25 cellular contexts compared by ENCODE assay signal in the genomic region with DNA sequence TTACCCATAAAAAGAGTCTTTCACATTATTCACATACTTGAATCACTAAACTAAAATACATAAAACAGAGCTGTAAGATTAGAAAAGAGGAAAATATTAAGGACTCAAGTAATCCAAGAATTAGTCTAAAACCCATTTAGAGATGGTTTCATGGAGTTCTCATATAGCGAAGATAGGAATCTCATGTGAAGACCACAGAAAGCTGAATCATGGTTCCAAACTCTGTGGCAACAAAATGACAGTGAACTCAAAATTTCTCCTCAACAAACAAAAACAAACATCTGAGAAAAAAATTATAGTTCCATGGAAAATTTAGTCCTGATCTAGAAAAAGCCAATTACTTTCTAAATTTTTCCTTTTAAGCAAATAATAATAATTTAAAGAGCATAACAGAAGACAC. TPM values are rescaled to one million over a fixed set of nuclear protein-coding genes. Genes with fewer than 3 reads are reported as not detected.
DNase-seq lines count a peak whose midpoint lies in the region; ATAC-seq and TF ChIP-seq lines count a peak whose summit lies in the region.
"Had no signal": no experiment of that assay in that cellular context is flagged by ENCODE, and none has a peak within 500 bp of the region (broad histone marks: within the 10 kb centered on the region; RNA-seq: fewer than 3 reads in every experiment).

No MANE protein-coding gene starts in this region.

- no peak overlapping the region for H3K27ac ChIP-seq in Peyer's patch
- H3K27ac ChIP-seq: brain microvascular endothelial cell, parathyroid adenoma, right lobe of liver, testis, VCaP had no signal

- no peaks in the 10 kb centered on the region for H3K27me3 Mint-ChIP-seq in stimulated activated naive CD8-positive, alpha-beta T cell treated with anti-CD3 and anti-CD28 coated beads, Interleukin-15, Interleukin-2, amounts not matched to agents 100 ng/mL and 50 ng/mL, for 24 hours
- H3K27me3 Mint-ChIP-seq in activated T-helper 17 cell treated with anti-CD3 and anti-CD28 coated beads, Interleukin-2, amount 50 U/mL, for 72 hours: no peaks in the 10 kb centered on the region
- no peaks in the 10 kb centered on the region for H3K27me3 Mint-ChIP-seq in osteocyte (ENCODE audit: unreplicated experiment)
- H3K27me3 Mint-ChIP-seq: activated naive CD8-positive, alpha-beta T cell; IgD-negative memory B cell had no signal

- no peaks in the 10 kb centered on the region for H3K9me3 ChIP-seq in Peyer's patch
- H3K9me3 ChIP-seq: right lobe of liver, testis had no signal

- no peak overlapping the region for H3K4me3 Mint-ChIP-seq in stimulated activated naive CD8-positive, alpha-beta T cell treated with anti-CD3 and anti-CD28 coated beads, Interleukin-15, Interleukin-2, amounts not matched to agents 100 ng/mL and 50 ng/mL, for 24 hours
- H3K4me3 Mint-ChIP-seq in activated T-helper 17 cell treated with anti-CD3 and anti-CD28 coated beads, Interleukin-2, amount 50 U/mL, for 72 hours: no peak overlapping the region
- no peak overlapping the region for H3K4me3 Mint-ChIP-seq in osteocyte (ENCODE audit: unreplicated experiment)
- H3K4me3 Mint-ChIP-seq: activated naive CD8-positive, alpha-beta T cell; natural killer cell had no signal

- peaks cover 0 to 93% (median 0%) of the 10 kb centered on the region in 3 donors for H3K36me3 ChIP-seq in Peyer's patch

- H3K36me3 Mint-ChIP-seq in stimulated activated naive CD8-positive, alpha-beta T cell treated with anti-CD3 and anti-CD28 coated beads, Interleukin-15, Interleukin-2, amounts not matched to agents 100 ng/mL and 50 ng/mL, for 24 hours (ENCODE audit: low read depth): peaks cover 73% of the 10 kb centered on the region
- H3K36me3 Mint-ChIP-seq in activated T-helper 17 cell treated with anti-CD3 and anti-CD28 coated beads, Interleukin-2, amount 50 U/mL, for 72 hours (ENCODE audit: low read depth): peaks cover 99% of the 10 kb centered on the region
- peaks cover 37% of the 10 kb centered on the region for H3K36me3 Mint-ChIP-seq in osteocyte (ENCODE audit: unreplicated experiment)
- H3K36me3 Mint-ChIP-seq: activated naive CD8-positive, alpha-beta T cell had no signal

- H3K27me3 ChIP-seq in Peyer's patch: no peaks in the 10 kb centered on the region
- H3K27me3 ChIP-seq: brain microvascular endothelial cell, right lobe of liver, testis had no signal

- ATAC-seq in stimulated activated naive CD8-positive, alpha-beta T cell treated with anti-CD3 and anti-CD28 coated beads, Interleukin-15, Interleukin-2, amounts not matched to agents 100 U/mL and 50 U/mL, for 24 hours: no peak
- no peak for ATAC-seq in activated T-helper 17 cell treated with anti-CD3 and anti-CD28 coated beads, Interleukin-2, amount 50 U/mL, for 72 hours (replicated peaks)
- ATAC-seq in HG03108 (IDR thresholded peaks at IDR 0.05; ENCODE audit: unreplicated experiment): no peak
- no peak for ATAC-seq in HG03378 (IDR thresholded peaks at IDR 0.05; ENCODE audit: unreplicated experiment)
- ATAC-seq: natural killer cell, right lobe of liver had no signal

- H3K9me3 Mint-ChIP-seq in stimulated activated naive CD8-positive, alpha-beta T cell treated with anti-CD3 and anti-CD28 coated beads, Interleukin-15, Interleukin-2, amounts not matched to agents 100 ng/mL and 50 ng/mL, for 24 hours: no peaks in the 10 kb centered on the region
- no peaks in the 10 kb centered on the region for H3K9me3 Mint-ChIP-seq in activated T-helper 17 cell treated with anti-CD3 and anti-CD28 coated beads, Interleukin-2, amount 50 U/mL, for 72 hours
- H3K9me3 Mint-ChIP-seq in osteocyte (ENCODE audit: unreplicated experiment): no peaks in the 10 kb centered on the region
- H3K9me3 Mint-ChIP-seq: IgD-negative memory B cell, natural killer cell had no signal

- H3K4me3 ChIP-seq in Peyer's patch: no peak overlapping the region
- H3K4me3 ChIP-seq: lung, right lobe of liver, testis had no signal

- TF ChIP-seq POLR2A in Peyer's patch (IDR thresholded peaks at IDR 0.05): no peak

- peak overlapping the region; percentile 67 for H3K27ac Mint-ChIP-seq in stimulated activated naive CD8-positive, alpha-beta T cell treated with anti-CD3 and anti-CD28 coated beads, Interleukin-15, Interleukin-2, amounts not matched to agents 100 ng/mL and 50 ng/mL, for 24 hours
- H3K27ac Mint-ChIP-seq in activated T-helper 17 cell treated with anti-CD3 and anti-CD28 coated beads, Interleukin-2, amount 50 U/mL, for 72 hours: peak overlapping the region; percentile 73
- H3K27ac Mint-ChIP-seq in osteocyte (ENCODE audit: unreplicated experiment): no peak overlapping the region
- H3K27ac Mint-ChIP-seq: activated naive CD8-positive, alpha-beta T cell; IgD-negative memory B cell had no signal

- peaks cover 9% of the 10 kb centered on the region for H3K4me1 Mint-ChIP-seq in stimulated activated naive CD8-positive, alpha-beta T cell treated with anti-CD3 and anti-CD28 coated beads, Interleukin-15, Interleukin-2, amounts not matched to agents 100 ng/mL and 50 ng/mL, for 24 hours (ENCODE audit: low read depth)
- H3K4me1 Mint-ChIP-seq in activated T-helper 17 cell treated with anti-CD3 and anti-CD28 coated beads, Interleukin-2, amount 50 U/mL, for 72 hours: no peaks in the 10 kb centered on the region
- peaks cover 11% of the 10 kb centered on the region for H3K4me1 Mint-ChIP-seq in osteocyte (ENCODE audit: unreplicated experiment)

- no peaks in the 10 kb centered on the region for H3K4me1 ChIP-seq in Peyer's patch
- H3K4me1 ChIP-seq: right lobe of liver had no signal

- TF ChIP-seq CTCF in osteocyte (IDR thresholded peaks at IDR 0.05) (no peak), Peyer's patch (IDR thresholded peaks at IDR 0.05) (no peak)

- DNase-seq in stimulated activated naive CD8-positive, alpha-beta T cell treated with anti-CD3 and anti-CD28 coated beads, Interleukin-15, Interleukin-2, amounts not matched to agents 100 U/mL and 50 U/mL, for 24 hours: no peak
- peak; percentile 61 for DNase-seq in iris pigment epithelial cell (ENCODE audit: low read depth)
- no peak for DNase-seq in osteocyte (ENCODE audit: extremely low spot score, unreplicated experiment)
- DNase-seq in Peyer's patch: no peak
- DNase-seq: brain microvascular endothelial cell, DMS153, foreskin melanocyte, GDM1, hypothalamus, natural killer cell, NCI-H1694, NCI-H774, right lobe of liver, SIG-M5, T-helper 1 cell, testis had no signal

RNA-seq across cellular contexts. Expression of a gene that starts 34.6 kb away (rescaled TPM):
- total RNA-seq in activated T-helper 17 cell treated with anti-CD3 and anti-CD28 coated beads, Interleukin-2, amount 50 U/mL, for 72 hours: 100 to 1,000 TPM in 1 of 2 donors, 10 to 100 TPM in 1; 59.7 to 102 TPM
- total RNA-seq in osteocyte (80.7 and 86.6 TPM in 2 replicates), Peyer's patch (100 to 1,000 TPM in 1 of 4 donors, 10 to 100 TPM in 3; 38.6 to 162 (median 52.6) TPM)

RNA-seq across cellular contexts. Expression of a gene that starts 53.9 kb away (rescaled TPM):
- total RNA-seq in activated T-helper 17 cell treated with anti-CD3 and anti-CD28 coated beads, Interleukin-2, amount 50 U/mL, for 72 hours: not detected
- total RNA-seq in osteocyte (1.8 and 1.9 TPM in 2 replicates), Peyer's patch (1 to 10 TPM in 2 of 4 donors, under 1 TPM in 1, not detected in 1; 0.88 to 3.8 (median 1.2) TPM)
